8 cellular contexts compared by ENCODE assay signal in genomic region chr1:156599811-156600210, GRCh38. TPM values are rescaled to one million over a fixed set of nuclear protein-coding genes. Genes with fewer than 3 reads are reported as not detected.
DNase-seq lines count a peak whose midpoint lies in the region; ATAC-seq and TF ChIP-seq lines count a peak whose summit lies in the region.

No MANE protein-coding gene starts in this region.

- peaks cover 35% of the 10 kb centered on the region for H3K36me3 ChIP-seq in Karpas-422 (ENCODE audit: insufficient read depth, low read length)
- no peaks in the 10 kb centered on the region for H3K36me3 ChIP-seq in neural progenitor cell

- peak; percentile 81 for ATAC-seq in activated CD8-positive, alpha-beta T cell treated with anti-CD3 and anti-CD28 coated beads for 36 hours
- ATAC-seq in HG03097 (IDR thresholded peaks at IDR 0.05; ENCODE audit: low FRiP score, unreplicated experiment) (no peak), HG02852 (IDR thresholded peaks at IDR 0.05; ENCODE audit: unreplicated experiment) (no peak)

- CTCF ChIA-PET in activated CD8-positive, alpha-beta T cell treated with anti-CD3 and anti-CD28 coated beads for 36 hours (lab: Charles Lee) = interaction anchor here (1.0 to 5.5 kb wide), 10 partner anchors 9 to 214 kb away, joined by 4 to 27 read pairs (median 6); partner anchors contain the start of genes MEF2D and NAXE

- H3K4me2 ChIP-seq in Karpas-422 (ENCODE audit: low read depth, low read length, poor library complexity, severe bottlenecking) (peak overlapping the region; percentile 97), neural progenitor cell (peak overlapping the region; percentile 83)

- H3K4me1 ChIP-seq in Karpas-422 (ENCODE audit: low read length) (peaks cover 32% of the 10 kb centered on the region), neural progenitor cell (peaks cover 6% of the 10 kb centered on the region)

- DNase-seq in DMS53 (lab: John Stamatoyannopoulos, UW) (peak; percentile 70), DMS53 treated with DMSO at 0.1 percent for 48 hours (lab: John Stamatoyannopoulos, UW; ENCODE audit: unreplicated experiment) (no peak), Karpas-422 (peak; percentile 86), neural progenitor cell (ENCODE audit: low spot score) (no peak), GM19238 (ENCODE audit: insufficient read length, low spot score) (no peak)
- peak; percentile 37 for DNase-seq in activated CD8-positive, alpha-beta T cell treated with anti-CD3 and anti-CD28 coated beads for 36 hours

- H3K9me3 Mint-ChIP-seq in activated CD8-positive, alpha-beta T cell treated with anti-CD3 and anti-CD28 coated beads for 36 hours = no peaks in the 10 kb centered on the region
- H3K9me3 Mint-ChIP-seq in neural progenitor cell = no peaks in the 10 kb centered on the region

- H4K20me1 ChIP-seq in Karpas-422 (ENCODE audit: insufficient read depth, low read depth, low read length) = no peaks in the 10 kb centered on the region
- no peaks in the 10 kb centered on the region for H4K20me1 ChIP-seq in neural progenitor cell (ENCODE audit: low read depth)

- H3K9me2 ChIP-seq in Karpas-422 (replicated peaks; ENCODE audit: insufficient read depth, low read length) = no peaks in the 10 kb centered on the region

- no peaks in the 10 kb centered on the region for H3K27me3 Mint-ChIP-seq in activated CD8-positive, alpha-beta T cell treated with anti-CD3 and anti-CD28 coated beads for 36 hours
- H3K27me3 Mint-ChIP-seq in neural progenitor cell (ENCODE audit: insufficient read depth, low read depth) = peaks cover 5% of the 10 kb centered on the region

- H3K4me3 ChIP-seq in Karpas-422 (ENCODE audit: low read length) = peak overlapping the region; percentile 100
- peak overlapping the region; percentile 76 for H3K4me3 ChIP-seq in neural progenitor cell

- peak overlapping the region; percentile 93 for H3K4me3 Mint-ChIP-seq in activated CD8-positive, alpha-beta T cell treated with anti-CD3 and anti-CD28 coated beads for 36 hours
- peak overlapping the region; percentile 98 for H3K4me3 Mint-ChIP-seq in neural progenitor cell

- intact Hi-C loops in activated CD8-positive, alpha-beta T cell treated with anti-CD3 and anti-CD28 coated beads for 36 hours (cut with micrococcal nuclease) = loop anchor here (5.0 kb wide), 1 partner anchor 143 kb away; no protein-coding TSS in a partner anchor

- H3K36me3 Mint-ChIP-seq in activated CD8-positive, alpha-beta T cell treated with anti-CD3 and anti-CD28 coated beads for 36 hours (ENCODE audit: low read depth) = peaks cover 49% of the 10 kb centered on the region
- H3K36me3 Mint-ChIP-seq in neural progenitor cell = peaks cover 13% of the 10 kb centered on the region

- no peak overlapping the region for H2AFZ ChIP-seq in Karpas-422 (ENCODE audit: low read length)
- no peak overlapping the region for H2AFZ ChIP-seq in neural progenitor cell (replicated peaks)

- H3K79me2 ChIP-seq in Karpas-422 (ENCODE audit: low read length) = peaks cover 35% of the 10 kb centered on the region
- peaks cover 26% of the 10 kb centered on the region for H3K79me2 ChIP-seq in neural progenitor cell (ENCODE audit: low read depth)

- no peaks in the 10 kb centered on the region for H3K27me3 ChIP-seq in Karpas-422 (ENCODE audit: low read length)
- no peaks in the 10 kb centered on the region for H3K27me3 ChIP-seq in neural progenitor cell

- H3F3A ChIP-seq in neural progenitor cell (ENCODE audit: low read depth) = peaks cover 25% of the 10 kb centered on the region

- H3K4me1 Mint-ChIP-seq in activated CD8-positive, alpha-beta T cell treated with anti-CD3 and anti-CD28 coated beads for 36 hours (ENCODE audit: low read depth) = peaks cover 37% of the 10 kb centered on the region
- peaks cover 28% of the 10 kb centered on the region for H3K4me1 Mint-ChIP-seq in neural progenitor cell

- peak overlapping the region; percentile 92 for H3K9ac ChIP-seq in Karpas-422 (ENCODE audit: low read length)
- no peak overlapping the region for H3K9ac ChIP-seq in neural progenitor cell

- H3K27ac ChIP-seq in Karpas-422 (ENCODE audit: low read length) (peak overlapping the region; percentile 74), neural progenitor cell (no peak overlapping the region)

- POLR2A ChIA-PET in activated CD8-positive, alpha-beta T cell treated with anti-CD3 and anti-CD28 coated beads for 36 hours (lab: Charles Lee) = interaction anchor here (0.6 to 3.2 kb wide), 14 partner anchors 8 to 142 kb away, joined by 3 to 29 read pairs (median 4); partner anchors contain the start of genes MEF2D and NAXE

- no peaks in the 10 kb centered on the region for H3K9me3 ChIP-seq in Karpas-422 (ENCODE audit: low read length)
- no peaks in the 10 kb centered on the region for H3K9me3 ChIP-seq in neural progenitor cell (ENCODE audit: low read depth)

- H3K27ac Mint-ChIP-seq in activated CD8-positive, alpha-beta T cell treated with anti-CD3 and anti-CD28 coated beads for 36 hours = peak overlapping the region; percentile 97
- H3K27ac Mint-ChIP-seq in neural progenitor cell = no peak overlapping the region

- TF ChIP-seq CTCF in activated CD8-positive, alpha-beta T cell treated with anti-CD3 and anti-CD28 coated beads for 36 hours (IDR thresholded peaks at IDR 0.05) = peak; percentile 45
- no peak for TF ChIP-seq CTCF in neural progenitor cell (IDR thresholded peaks at IDR 0.05)

RNA-seq across cellular contexts. Expression of gene GPATCH4, which starts 1.5 kb away (rescaled TPM):
- total RNA-seq in Karpas-422 (2014; rRNA removed; shearing (Covaris generic); ENCODE audit: low replicate concordance) = 26.2 and 28.0 TPM in 2 replicates
- total RNA-seq in activated CD8-positive, alpha-beta T cell treated with anti-CD3 and anti-CD28 coated beads for 36 hours = 10 to 100 TPM; 50.7 to 51.0 TPM
- 17.2 and 18.6 TPM in 2 replicates for total RNA-seq in neural progenitor cell (ENCODE audit: low replicate concordance)

RNA-seq across cellular contexts. Expression of gene NAXE, which starts 8.2 kb away (rescaled TPM):
- total RNA-seq in Karpas-422 (2014; rRNA removed; shearing (Covaris generic); ENCODE audit: low replicate concordance) = 113 and 135 TPM in 2 replicates
- 10 to 100 TPM; 65.4 to 68.6 TPM for total RNA-seq in activated CD8-positive, alpha-beta T cell treated with anti-CD3 and anti-CD28 coated beads for 36 hours
- 32.8 and 51.3 TPM in 2 replicates for total RNA-seq in neural progenitor cell (ENCODE audit: low replicate concordance)

RNA-seq across cellular contexts. Expression of gene HAPLN2, which starts 19.4 kb away (rescaled TPM):
- total RNA-seq in Karpas-422 (2014; rRNA removed; shearing (Covaris generic); ENCODE audit: low replicate concordance) = 0.47 TPM in 1 of 2 replicates, not detected in the other
- not detected for total RNA-seq in activated CD8-positive, alpha-beta T cell treated with anti-CD3 and anti-CD28 coated beads for 36 hours
- total RNA-seq in neural progenitor cell (ENCODE audit: low replicate concordance) = 0.65 TPM in 1 of 2 replicates, not detected in the other

RNA-seq across cellular contexts. Expression of gene TTC24, which starts 20.3 kb away (rescaled TPM):
- total RNA-seq in Karpas-422 (2014; rRNA removed; shearing (Covaris generic); ENCODE audit: low replicate concordance) = 2.9 and 7.8 TPM in 2 replicates
- total RNA-seq in activated CD8-positive, alpha-beta T cell treated with anti-CD3 and anti-CD28 coated beads for 36 hours = 10 to 100 TPM; 19.8 to 20.2 TPM
- not detected in 2 replicates for total RNA-seq in neural progenitor cell (ENCODE audit: low replicate concordance)

RNA-seq across cellular contexts. Expression of gene IQGAP3, which starts 27.4 kb away (rescaled TPM):
- total RNA-seq in Karpas-422 (2014; rRNA removed; shearing (Covaris generic); ENCODE audit: low replicate concordance) = 0.75 and 1.5 TPM in 2 replicates
- 10 to 100 TPM; 14.4 to 14.9 TPM for total RNA-seq in activated CD8-positive, alpha-beta T cell treated with anti-CD3 and anti-CD28 coated beads for 36 hours
- 31.5 and 59.2 TPM in 2 replicates for total RNA-seq in neural progenitor cell (ENCODE audit: low replicate concordance)

Comparison
In these comparisons a context has a peak if more than half of its experiments do, and no peak if none do; other contexts are left out.
1. DNase-seq: peak in DMS53 (single experiment), Karpas-422 (single experiment) and activated CD8-positive, alpha-beta T cell treated with anti-CD3 and anti-CD28 coated beads for 36 hours (single experiment); none in DMS53 treated with DMSO at 0.1 percent for 48 hours (single experiment), neural progenitor cell (single experiment) and GM19238 (single experiment).